Comparison of ENCODE assay signal across 8 cellular contexts in the genomic region with DNA sequence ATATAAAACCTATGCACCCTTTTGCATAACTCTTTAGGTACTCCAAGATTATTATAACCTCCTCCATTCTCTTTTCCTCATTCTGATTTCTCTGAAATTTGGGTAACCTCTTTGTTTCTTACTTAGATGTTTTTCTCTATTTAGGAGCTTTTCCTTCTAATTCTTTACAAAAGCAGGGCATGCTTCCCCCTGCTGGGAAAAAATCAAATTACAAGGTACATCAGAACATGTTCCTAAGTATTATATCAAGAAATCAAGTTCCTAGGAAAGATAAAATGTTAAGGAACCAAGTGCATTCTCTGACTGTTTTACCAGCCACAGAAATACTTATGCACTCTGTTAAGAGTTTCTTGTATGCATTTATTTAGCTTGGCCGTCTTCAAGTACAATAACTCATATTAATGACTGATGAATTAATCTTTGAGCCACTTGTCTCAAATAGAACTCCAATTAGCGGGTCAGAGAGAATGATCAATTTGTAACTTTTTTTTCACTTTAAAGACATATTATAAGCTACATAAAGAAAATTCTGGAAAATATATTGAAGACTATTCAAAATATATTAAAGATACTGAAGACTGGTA. TPM values are rescaled to one million over a fixed set of nuclear protein-coding genes. Genes with fewer than 3 reads are reported as not detected.
DNase-seq lines count a peak whose midpoint lies in the region; ATAC-seq and TF ChIP-seq lines count a peak whose summit lies in the region.

No MANE protein-coding gene starts in this region.

- H3K9me3 Mint-ChIP-seq in activated T-cell treated with anti-CD3 and anti-CD28 coated beads, Interleukin-2, amount 50 U/mL, for 24 hours = no peaks in the 10 kb centered on the region

- H3K9me3 ChIP-seq in aorta (ENCODE audit: control insufficient read depth, low read length) = no peaks in the 10 kb centered on the region

- 38 to 42% methylated on average over 2 of the region's 2 CpGs for WGBS in aorta, 2 donors

- no peak overlapping the region for H3K4me3 Mint-ChIP-seq in activated T-cell treated with anti-CD3 and anti-CD28 coated beads, Interleukin-2, amount 50 U/mL, for 24 hours

- H3K27ac ChIP-seq in aorta (ENCODE audit: low read depth in 1 of 2, low read length in 2 of 2) = no peak overlapping the region

- H3K4me3 ChIP-seq in cardiac fibroblast (replicated peaks in 1 of 2; ENCODE audit: low read depth in 2 of 2, low read length in 2 of 2) = no peak overlapping the region
- no peak overlapping the region for H3K4me3 ChIP-seq in aorta (ENCODE audit: low read length in 2 of 2)

- no peaks in the 10 kb centered on the region for H3K27me3 ChIP-seq in aorta (ENCODE audit: control insufficient read depth in 1 of 2, insufficient read depth in 2 of 2, low read length in 1 of 2)

- no peak for ATAC-seq in GM19455 (IDR thresholded peaks at IDR 0.05; ENCODE audit: unreplicated experiment)
- no peak for ATAC-seq in aorta (ENCODE audit: low FRiP score)
- ATAC-seq in HG02642 (IDR thresholded peaks at IDR 0.05; ENCODE audit: poor library complexity, unreplicated experiment) = no peak

- TF ChIP-seq CTCF in GM10266 (IDR thresholded peaks at IDR 0.05; ENCODE audit: control insufficient read depth, insufficient read depth, low read depth, missing control alignments) (peak; percentile 44), cardiac fibroblast (IDR thresholded peaks at IDR 0.05; ENCODE audit: low read depth, low read length) (peak; percentile 46)

- no peaks in the 10 kb centered on the region for H3K4me1 Mint-ChIP-seq in activated T-cell treated with anti-CD3 and anti-CD28 coated beads, Interleukin-2, amount 50 U/mL, for 24 hours (ENCODE audit: low read depth)

- no peaks in the 10 kb centered on the region for H3K36me3 ChIP-seq in aorta (ENCODE audit: control insufficient read depth in 1 of 2, insufficient read depth in 2 of 2, low read length in 1 of 2)

- no peak overlapping the region for H3K27ac Mint-ChIP-seq in activated T-cell treated with anti-CD3 and anti-CD28 coated beads, Interleukin-2, amount 50 U/mL, for 24 hours

- intact Hi-C loops in aorta (cut with DNase I) = no loop called here

- peaks cover 21% of the 10 kb centered on the region for H3K27me3 Mint-ChIP-seq in activated T-cell treated with anti-CD3 and anti-CD28 coated beads, Interleukin-2, amount 50 U/mL, for 24 hours

- DNase-seq in GM10266 (ENCODE audit: extremely low spot score) (no peak), NCI-H1048 (lab: John Stamatoyannopoulos, UW) (peak; percentile 22), cardiac fibroblast (ENCODE audit: low read depth in 2 of 2) (peak; percentile 22 to 52), myocyte (ENCODE audit: low read depth) (peak; percentile 2), aorta (no peak)
- no peak for DNase-seq in activated T-cell treated with anti-CD3 and anti-CD28 coated beads, Interleukin-2, amount 50 U/mL, for 24 hours

- no peaks in the 10 kb centered on the region for H3K36me3 Mint-ChIP-seq in activated T-cell treated with anti-CD3 and anti-CD28 coated beads, Interleukin-2, amount 50 U/mL, for 24 hours (ENCODE audit: low read depth)

- no peaks in the 10 kb centered on the region for H3K4me1 ChIP-seq in aorta (ENCODE audit: control insufficient read depth in 1 of 2, insufficient read depth in 2 of 2, low read length in 2 of 2)

RNA-seq across cellular contexts. Expression of gene KHDRBS2, which starts 2.1 kb away (rescaled TPM):
- total RNA-seq in myocyte (not detected in 2 replicates), aorta (under 1 TPM; 0.32 to 0.57 TPM)
- polyA plus RNA-seq in myocyte (2012) = not detected
- polyA plus RNA-seq in aorta = not detected

Comparison
In these comparisons a context has a peak if more than half of its experiments do, and no peak if none do; other contexts are left out.
1. DNase-seq: peak in NCI-H1048 (single experiment), cardiac fibroblast (2 of 2) and myocyte (single experiment); none in GM10266 (single experiment), activated T-cell treated with anti-CD3 and anti-CD28 coated beads, Interleukin-2, amount 50 U/mL, for 24 hours (single experiment) and aorta (0 of 2).